13 cellular contexts compared by ENCODE assay signal in genomic region chr13:112657850-112658445, GRCh38. TPM values are rescaled to one million over a fixed set of nuclear protein-coding genes. Genes with fewer than 3 reads are reported as not detected.
DNase-seq lines count a peak whose midpoint lies in the region; ATAC-seq and TF ChIP-seq lines count a peak whose summit lies in the region.
"Had no signal": no experiment of that assay in that cellular context is flagged by ENCODE, and none has a peak within 500 bp of the region (broad histone marks: within the 10 kb centered on the region; RNA-seq: fewer than 3 reads in every experiment).

No MANE protein-coding gene starts in this region.

- ATAC-seq in GM19452 (IDR thresholded peaks at IDR 0.05; ENCODE audit: unreplicated experiment), result no peak
- ATAC-seq: Panc1 had no signal

- 55% methylated on average over 11 of the region's 14 CpGs for WGBS in esophagus muscularis mucosa

- H3K4me1 ChIP-seq in Loucy (ENCODE audit: insufficient read depth, low read length, poor library complexity, severe bottlenecking), result no peaks in the 10 kb centered on the region
- H3K4me1 ChIP-seq in esophagus muscularis mucosa, result peaks cover 0 to 15% (median 2%) of the 10 kb centered on the region in 4 donors

- no peak for TF ChIP-seq POLR2A in esophagus muscularis mucosa (IDR thresholded peaks at IDR 0.05; ENCODE audit: low read depth)

- no peak overlapping the region for H3K4me3 ChIP-seq in AG09309 (ENCODE audit: control insufficient read depth, low read depth, low read length)
- no peak overlapping the region for H3K4me3 ChIP-seq in Loucy (ENCODE audit: low read length, poor library complexity, severe bottlenecking)
- H3K4me3 ChIP-seq in choroid plexus epithelial cell (ENCODE audit: low read depth, low read length), result no peak overlapping the region
- H3K4me3 ChIP-seq in esophagus muscularis mucosa, result no peak overlapping the region

- no peaks in the 10 kb centered on the region for H3K9me2 ChIP-seq in Loucy (replicated peaks; ENCODE audit: low read depth, low read length)

- DNase-seq in AG09309 (ENCODE audit: low read depth) (peak; percentile 34), choroid plexus epithelial cell (ENCODE audit: low read depth) (peak; percentile 87), mesenteric fat pad (ENCODE audit: low spot score) (peak; percentile 79), esophagus muscularis mucosa (ENCODE audit: extremely low spot score) (no peak), NCI-H146 (lab: John Stamatoyannopoulos, UW) (no peak), NCI-H1930 (lab: John Stamatoyannopoulos, UW) (no peak)
- DNase-seq: hippocampal formation, NCI-H2107, WERI-Rb-1 had no signal

- H3K9me3 ChIP-seq in Loucy (ENCODE audit: insufficient read depth, low read depth, low read length), result no peaks in the 10 kb centered on the region
- no peaks in the 10 kb centered on the region for H3K9me3 ChIP-seq in esophagus muscularis mucosa

- H2AFZ ChIP-seq in Loucy (ENCODE audit: low read length), result peak overlapping the region; percentile 16

- H3K36me3 ChIP-seq in Loucy (ENCODE audit: insufficient read depth, low read length) (no peaks in the 10 kb centered on the region), esophagus muscularis mucosa (no peaks in the 10 kb centered on the region)
- H3K36me3 ChIP-seq: WERI-Rb-1 had no signal

- intact Hi-C loops in esophagus muscularis mucosa (cut with DNase I), result no loop called here

- no peak for TF ChIP-seq EP300 in esophagus muscularis mucosa (IDR thresholded peaks at IDR 0.05)

- no peaks in the 10 kb centered on the region for H3F3A ChIP-seq in Loucy (ENCODE audit: low read depth)

- H3K27ac ChIP-seq in esophagus muscularis mucosa (replicated peaks in 1 of 4), result no peak overlapping the region
- H3K27ac ChIP-seq: C4-2B, WERI-Rb-1 had no signal

- H3K9ac ChIP-seq in Loucy (ENCODE audit: low read depth, low read length, poor library complexity, severe bottlenecking), result no peak overlapping the region

- no peaks in the 10 kb centered on the region for H3K27me3 ChIP-seq in Loucy (ENCODE audit: insufficient read depth, low read length, poor library complexity, severe bottlenecking)
- H3K27me3 ChIP-seq in esophagus muscularis mucosa, result no peaks in the 10 kb centered on the region

- no peak overlapping the region for H3K4me2 ChIP-seq in Loucy (ENCODE audit: low read depth, low read length, poor library complexity, severe bottlenecking)

- no peaks in the 10 kb centered on the region for H3K79me2 ChIP-seq in Loucy (ENCODE audit: insufficient read depth, low read length)

- no peaks in the 10 kb centered on the region for H4K20me1 ChIP-seq in Loucy (ENCODE audit: insufficient read depth, low read length, poor library complexity, severe bottlenecking)

- TF ChIP-seq CTCF in AG09309 (IDR thresholded peaks at IDR 0.05; ENCODE audit: control insufficient read depth, insufficient read depth, low read depth, low read length, missing control alignments) (no peak), Loucy (conservative IDR thresholded peaks at IDR 0.05; ENCODE audit: low read length) (no peak), choroid plexus epithelial cell (conservative IDR thresholded peaks at IDR 0.05; ENCODE audit: low read depth, low read length) (no peak), esophagus muscularis mucosa (IDR thresholded peaks at IDR 0.05) (no peak)

RNA-seq across cellular contexts. Expression of gene ATP11A, which starts 31.9 kb away (rescaled TPM):
- total RNA-seq in mesenteric fat pad, result 63.5 TPM
- total RNA-seq in esophagus muscularis mucosa, result 10 to 100 TPM; 11.2 to 27.8 (median 14.3) TPM

Comparison
In these comparisons a context has a peak if more than half of its experiments do, and no peak if none do; other contexts are left out.
1. DNase-seq: peak in AG09309 (single experiment), choroid plexus epithelial cell (single experiment) and mesenteric fat pad (single experiment); none in esophagus muscularis mucosa (single experiment), NCI-H146 (single experiment) and NCI-H1930 (0 of 2).